ENCODE assay signal across 1 cellular context in the genomic region with DNA sequence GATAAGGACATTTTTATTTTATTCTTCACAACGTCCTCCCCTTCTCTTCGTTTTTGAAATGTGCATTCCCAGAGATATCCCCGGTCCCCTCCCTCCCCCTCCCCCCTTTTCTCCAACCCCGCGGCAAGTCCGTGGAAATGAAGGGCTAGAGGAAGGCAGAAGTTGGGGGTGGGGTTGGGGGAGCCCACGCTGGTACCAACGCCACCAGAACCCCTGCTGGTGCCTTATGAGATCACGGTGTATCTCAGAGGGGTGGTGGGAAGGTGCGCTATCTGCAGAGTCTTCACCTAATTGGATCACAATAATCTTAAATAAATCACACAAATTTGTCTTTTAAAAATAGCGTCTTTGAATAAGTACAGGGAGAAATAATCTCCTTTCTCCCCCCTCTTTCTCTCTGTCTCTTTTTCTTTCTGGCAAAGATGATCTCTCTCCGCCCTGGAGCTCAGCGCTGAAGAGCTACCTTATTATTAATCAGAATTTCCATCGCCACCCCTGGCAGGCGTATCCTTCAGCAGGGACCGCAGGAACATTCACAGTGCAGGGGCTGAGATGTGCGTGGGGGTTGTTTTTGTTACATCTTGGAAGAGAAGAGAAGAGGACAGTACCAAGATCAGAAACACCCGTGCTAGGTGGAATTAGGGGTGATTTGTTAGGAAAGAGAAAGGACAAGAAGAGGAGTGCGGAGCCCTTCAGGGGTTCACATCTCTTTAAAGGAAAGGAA.
TF ChIP-seq lines count a peak whose summit lies in the region.

No MANE protein-coding gene starts in this region.

TF ChIP-seq in neural cell, 6 proteins besides CTCF, POLR2A, EP300 and RAD21:
- TF ChIP-seq, protein P1, sequence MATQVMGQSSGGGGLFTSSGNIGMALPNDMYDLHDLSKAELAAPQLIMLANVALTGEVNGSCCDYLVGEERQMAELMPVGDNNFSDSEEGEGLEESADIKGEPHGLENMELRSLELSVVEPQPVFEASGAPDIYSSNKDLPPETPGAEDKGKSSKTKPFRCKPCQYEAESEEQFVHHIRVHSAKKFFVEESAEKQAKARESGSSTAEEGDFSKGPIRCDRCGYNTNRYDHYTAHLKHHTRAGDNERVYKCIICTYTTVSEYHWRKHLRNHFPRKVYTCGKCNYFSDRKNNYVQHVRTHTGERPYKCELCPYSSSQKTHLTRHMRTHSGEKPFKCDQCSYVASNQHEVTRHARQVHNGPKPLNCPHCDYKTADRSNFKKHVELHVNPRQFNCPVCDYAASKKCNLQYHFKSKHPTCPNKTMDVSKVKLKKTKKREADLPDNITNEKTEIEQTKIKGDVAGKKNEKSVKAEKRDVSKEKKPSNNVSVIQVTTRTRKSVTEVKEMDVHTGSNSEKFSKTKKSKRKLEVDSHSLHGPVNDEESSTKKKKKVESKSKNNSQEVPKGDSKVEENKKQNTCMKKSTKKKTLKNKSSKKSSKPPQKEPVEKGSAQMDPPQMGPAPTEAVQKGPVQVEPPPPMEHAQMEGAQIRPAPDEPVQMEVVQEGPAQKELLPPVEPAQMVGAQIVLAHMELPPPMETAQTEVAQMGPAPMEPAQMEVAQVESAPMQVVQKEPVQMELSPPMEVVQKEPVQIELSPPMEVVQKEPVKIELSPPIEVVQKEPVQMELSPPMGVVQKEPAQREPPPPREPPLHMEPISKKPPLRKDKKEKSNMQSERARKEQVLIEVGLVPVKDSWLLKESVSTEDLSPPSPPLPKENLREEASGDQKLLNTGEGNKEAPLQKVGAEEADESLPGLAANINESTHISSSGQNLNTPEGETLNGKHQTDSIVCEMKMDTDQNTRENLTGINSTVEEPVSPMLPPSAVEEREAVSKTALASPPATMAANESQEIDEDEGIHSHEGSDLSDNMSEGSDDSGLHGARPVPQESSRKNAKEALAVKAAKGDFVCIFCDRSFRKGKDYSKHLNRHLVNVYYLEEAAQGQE (IDR thresholded peaks at IDR 0.05; ENCODE audit: borderline replicate concordance), result peak; percentile 28
- no peak for TF ChIP-seq EZH2 (IDR thresholded peaks at IDR 0.05; ENCODE audit: borderline replicate concordance, insufficient read depth, low read length, poor library complexity, severe bottlenecking)
TF ChIP-seq in neural cell: peak in this region for 1.
